Comparison of ENCODE assay signal across 8 cellular contexts in genomic region chr17:7836596-7837374, GRCh38. TPM values are rescaled to one million over a fixed set of nuclear protein-coding genes. Genes with fewer than 3 reads are reported as not detected.
DNase-seq lines count a peak whose midpoint lies in the region; ATAC-seq and TF ChIP-seq lines count a peak whose summit lies in the region.

No MANE protein-coding gene starts in this region.

- peaks cover 52% of the 10 kb centered on the region for H3K4me1 Mint-ChIP-seq in progenitor cell of endocrine pancreas (ENCODE audit: low read depth)

- peaks cover 11% of the 10 kb centered on the region for H3K27me3 Mint-ChIP-seq in progenitor cell of endocrine pancreas

- DNase-seq in NCI-H146 treated with DMSO at 0.1 percent for 48 hours (lab: John Stamatoyannopoulos, UW; ENCODE audit: unreplicated experiment) (peak; percentile 94), SW 1271 (lab: John Stamatoyannopoulos, UW) (peak; percentile 90 to 93), astrocyte of the spinal cord (ENCODE audit: low read depth, low spot score) (peak; percentile 91), hepatic stellate cell (ENCODE audit: low spot score) (peak; percentile 85), progenitor cell of endocrine pancreas (ENCODE audit: low spot score, unreplicated experiment) (peak; percentile 93), epidermal melanocyte (ENCODE audit: insufficient read length, low spot score) (no peak)

- peak overlapping the region; percentile 68 for H3K4me3 ChIP-seq in GM12875 (ENCODE audit: low read depth, low read length)
- peak overlapping the region; percentile 74 for H3K4me3 ChIP-seq in astrocyte of the spinal cord (ENCODE audit: low read depth, low read length)

- TF ChIP-seq CTCF in GM12875 (IDR thresholded peaks at IDR 0.05; ENCODE audit: borderline replicate concordance, insufficient read depth, low read depth, low read length) (no peak), astrocyte of the spinal cord (IDR thresholded peaks at IDR 0.05; ENCODE audit: low read depth, low read length) (no peak), progenitor cell of endocrine pancreas (IDR thresholded peaks at IDR 0.05; ENCODE audit: unreplicated experiment) (no peak)

- no peak for ATAC-seq in HG02885 (IDR thresholded peaks at IDR 0.05; ENCODE audit: poor library complexity, unreplicated experiment)

- H3K4me3 Mint-ChIP-seq in progenitor cell of endocrine pancreas (ENCODE audit: low read depth), result peak overlapping the region; percentile 85

- no peaks in the 10 kb centered on the region for H3K9me3 Mint-ChIP-seq in progenitor cell of endocrine pancreas (ENCODE audit: low read depth)

- H3K36me3 Mint-ChIP-seq in progenitor cell of endocrine pancreas (ENCODE audit: insufficient read depth), result peaks cover 9% of the 10 kb centered on the region

- in situ Hi-C loops in astrocyte of the spinal cord (cut with HindIII; ENCODE audit: low sequenced_read_pairs), result no loop called here

- peak overlapping the region; percentile 96 for H3K27ac Mint-ChIP-seq in progenitor cell of endocrine pancreas

RNA-seq across cellular contexts. Expression of gene KDM6B, which starts 2.8 kb away (rescaled TPM):
- 110 and 117 TPM in 2 replicates for total RNA-seq in progenitor cell of endocrine pancreas

RNA-seq across cellular contexts. Expression of gene TMEM88, which starts 18.1 kb away (rescaled TPM):
- 11.3 and 15.8 TPM in 2 replicates for total RNA-seq in progenitor cell of endocrine pancreas

RNA-seq across cellular contexts. Expression of gene NAA38, which starts 20.6 kb away (rescaled TPM):
- 63.4 and 70.0 TPM in 2 replicates for total RNA-seq in progenitor cell of endocrine pancreas

RNA-seq across cellular contexts. Expression of gene CYB5D1, which starts 21.0 kb away (rescaled TPM):
- total RNA-seq in progenitor cell of endocrine pancreas, result 16.3 and 18.2 TPM in 2 replicates

RNA-seq across cellular contexts. Expression of gene CHD3, which starts 51.8 kb away (rescaled TPM):
- total RNA-seq in progenitor cell of endocrine pancreas, result 112 and 119 TPM in 2 replicates
